Comparison of ENCODE assay signal across 1 cellular context in the genomic region with DNA sequence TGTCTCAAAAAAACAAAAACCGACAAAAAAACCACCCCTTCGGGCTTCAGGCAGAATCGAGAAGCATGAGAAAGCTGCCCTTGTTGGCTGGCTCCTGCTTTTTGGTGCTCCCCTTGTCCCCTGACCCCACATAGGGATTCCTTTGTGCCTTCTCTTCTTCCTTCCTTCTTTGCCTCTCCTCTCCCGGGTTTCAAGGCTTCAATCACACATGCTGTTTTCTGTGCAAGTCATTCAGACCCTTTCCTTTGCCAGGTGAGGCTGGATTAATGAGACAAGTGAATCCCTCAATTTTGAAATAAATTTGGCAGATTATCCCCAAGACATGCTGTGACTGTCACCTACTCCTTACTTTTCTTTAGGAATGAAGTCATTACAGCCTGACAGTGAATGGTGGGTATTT.
TF ChIP-seq lines count a peak whose summit lies in the region.

No MANE protein-coding gene starts in this region.

TF ChIP-seq in neural cell, 6 proteins besides CTCF, POLR2A, EP300 and RAD21 (continued from another document):
- TF ChIP-seq SMC3 (conservative IDR thresholded peaks at IDR 0.05; ENCODE audit: poor library complexity) (no peak), TAF1 (IDR thresholded peaks at IDR 0.05; ENCODE audit: low read depth) (no peak)
